In genomic region chr16:14344292-14344691, GRCh38 we compare ENCODE assay signal across 14 cellular contexts.
"Had no signal": no experiment of that assay in that cellular context is flagged by ENCODE, and none has a peak within 500 bp of the region (broad histone marks: within the 10 kb centered on the region; RNA-seq: fewer than 3 reads in every experiment).

No MANE protein-coding gene starts in this region.

- H3K27me3 ChIP-seq: gastroesophageal sphincter, left lung, suprapubic skin had no signal

- H3K27ac ChIP-seq: gastroesophageal sphincter, left lung, suprapubic skin had no signal

- H3K36me3 Mint-ChIP-seq: natural killer cell had no signal

- H3K4me3 Mint-ChIP-seq: activated naive CD4-positive, alpha-beta T cell treated with anti-CD3 and anti-CD28 coated beads, Interleukin-2, amount 10 ng/mL, durations not matched to agents 7 days and 5 days; activated T-helper 17 cell treated with anti-CD3 and anti-CD28 coated beads, Interleukin-2, amount 50 U/mL, for 72 hours; natural killer cell had no signal

- H3K4me1 Mint-ChIP-seq: activated naive CD4-positive, alpha-beta T cell treated with anti-CD3 and anti-CD28 coated beads, Interleukin-2, amount 10 ng/mL, durations not matched to agents 7 days and 5 days; activated T-helper 17 cell treated with anti-CD3 and anti-CD28 coated beads, Interleukin-2, amount 50 U/mL, for 72 hours; natural killer cell had no signal

- H3K27ac Mint-ChIP-seq: activated naive CD4-positive, alpha-beta T cell treated with anti-CD3 and anti-CD28 coated beads, Interleukin-2, amount 10 ng/mL, durations not matched to agents 7 days and 5 days; activated T-helper 17 cell treated with anti-CD3 and anti-CD28 coated beads, Interleukin-2, amount 50 U/mL, for 72 hours; natural killer cell had no signal

- H3K36me3 ChIP-seq: gastroesophageal sphincter, left lung, suprapubic skin had no signal

- ATAC-seq: activated T-helper 17 cell treated with anti-CD3 and anti-CD28 coated beads, Interleukin-2, amount 50 U/mL, for 72 hours; gastroesophageal sphincter; left lung; natural killer cell; stimulated activated naive CD8-positive, alpha-beta T cell treated with anti-CD3 and anti-CD28 coated beads, Interleukin-15, Interleukin-2, amounts not matched to agents 100 U/mL and 50 U/mL, for 24 hours had no signal

- H3K9me3 ChIP-seq: suprapubic skin had no signal

- DNase-seq: activated CD4-positive, alpha-beta T cell treated with anti-CD3 and anti-CD28 coated beads for 1 hour; activated CD4-positive, alpha-beta T cell treated with anti-CD3 and anti-CD28 coated beads, Interleukin-2, amount 50 U/mL, for 4 hours; activated naive CD4-positive, alpha-beta T cell treated with anti-CD3 and anti-CD28 coated beads, Interleukin-2, amount 10 ng/mL, durations not matched to agents 7 days and 5 days; kidney; left lung; natural killer cell; stimulated activated CD4-positive, alpha-beta T cell treated with anti-CD3 and anti-CD28 coated beads, Interleukin-4, amount 100 ng/mL, for 4 hours; stimulated activated CD8-positive, alpha-beta memory T cell treated with anti-CD3 and anti-CD28 coated beads, Interleukin-4, amount 100 ng/mL, for 48 hours; stimulated activated naive CD8-positive, alpha-beta T cell treated with anti-CD3 and anti-CD28 coated beads, Interleukin-15, Interleukin-2, amounts not matched to agents 100 U/mL and 50 U/mL, for 24 hours; trophoblast cell had no signal

- H3K4me1 ChIP-seq: gastroesophageal sphincter, left lung had no signal

- H3K4me2 ChIP-seq: smooth muscle cell had no signal

- H3K4me3 ChIP-seq: gastroesophageal sphincter, left lung, smooth muscle cell, suprapubic skin had no signal
